In the genomic region with DNA sequence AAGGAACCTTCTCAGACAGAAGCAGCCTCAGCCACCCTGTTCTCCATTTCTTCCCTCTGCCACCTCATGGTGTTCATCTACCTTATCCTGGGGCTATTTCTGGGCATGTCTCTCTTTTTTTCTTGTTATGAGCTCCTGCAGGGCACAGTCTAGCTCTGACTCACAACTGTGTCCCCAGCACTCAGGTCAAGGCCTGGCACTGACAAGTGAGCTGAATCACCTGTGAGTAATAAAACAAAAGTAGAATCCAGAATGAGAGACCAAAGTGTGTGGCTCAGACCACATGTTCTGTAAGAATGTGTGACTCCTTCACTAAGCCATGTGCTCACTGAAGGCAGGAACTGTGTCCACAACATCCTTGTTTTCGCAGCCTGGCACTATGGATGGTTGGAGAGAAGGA, we compare ENCODE assay signal across 18 cellular contexts. TPM values are rescaled to one million over a fixed set of nuclear protein-coding genes. Genes with fewer than 3 reads are reported as not detected.
A peak's percentile ranks its signal among the peaks of the same experiment; 100 is the strongest.
DNase-seq lines count a peak whose midpoint lies in the region; ATAC-seq and TF ChIP-seq lines count a peak whose summit lies in the region.
"Had no signal": no experiment of that assay in that cellular context is flagged by ENCODE, and none has a peak within 500 bp of the region (broad histone marks: within the 10 kb centered on the region; RNA-seq: fewer than 3 reads in every experiment).

No MANE protein-coding gene starts in this region.

- H3K27me3 ChIP-seq in kidney epithelial cell (ENCODE audit: control insufficient read depth, insufficient read depth, low read length), result no peaks in the 10 kb centered on the region
- H3K27me3 ChIP-seq: SJSA1 had no signal

- no peak for ATAC-seq in HG02571 (IDR thresholded peaks at IDR 0.05; ENCODE audit: unreplicated experiment)
- ATAC-seq in GM19397 (IDR thresholded peaks at IDR 0.05; ENCODE audit: unreplicated experiment), result no peak
- ATAC-seq: mucosa of descending colon had no signal

- no peak overlapping the region for H3K27ac ChIP-seq in coronary artery
- H3K27ac ChIP-seq: C4-2B, parathyroid adenoma, SJSA1 had no signal

- no peak overlapping the region for H3K4me3 ChIP-seq in kidney epithelial cell (ENCODE audit: low read depth, low read length)
- H3K4me3 ChIP-seq in coronary artery, result no peak overlapping the region
- H3K4me3 ChIP-seq: mucosa of descending colon, SJSA1 had no signal

- no peaks in the 10 kb centered on the region for H3K36me3 ChIP-seq in kidney epithelial cell (ENCODE audit: control insufficient read depth, insufficient read depth, low read length)
- H3K36me3 ChIP-seq: SJSA1 had no signal

- DNase-seq in AG08395 (ENCODE audit: low spot score), result peak; percentile 63
- peak; percentile 16 for DNase-seq in ELR (ENCODE audit: low read depth)
- DNase-seq in SW 1271 (lab: John Stamatoyannopoulos, UW), result peak; percentile 32 to 79
- DNase-seq in kidney epithelial cell (ENCODE audit: low read depth), result peak; percentile 85
- no peak for DNase-seq in coronary artery (ENCODE audit: low spot score)
- no peak for DNase-seq in hepatic stellate cell (ENCODE audit: low spot score)
- DNase-seq: activated CD8-positive, alpha-beta memory T cell treated with anti-CD3 and anti-CD28 coated beads, Interleukin-2, amount 50 U/mL, for 4 hours; anterior cingulate cortex; EL; foreskin melanocyte; Kasumi-1; mucosa of descending colon; NCI-H2029 treated with DMSO at 0.1 percent for 48 hours had no signal

- TF ChIP-seq CTCF in kidney epithelial cell (IDR thresholded peaks at IDR 0.05; ENCODE audit: insufficient read depth, low read length, poor library complexity, severe bottlenecking), result no peak
- no peak for TF ChIP-seq CTCF in coronary artery (IDR thresholded peaks at IDR 0.05)

RNA-seq across cellular contexts. Expression of gene C1orf94, which starts 23.2 kb away (rescaled TPM):
- not detected in 2 replicates for total RNA-seq in kidney epithelial cell
- total RNA-seq: mucosa of descending colon had no signal

RNA-seq across cellular contexts. Expression of gene CSMD2, which starts 34.9 kb away (rescaled TPM):
- total RNA-seq in kidney epithelial cell, result 0.48 and 0.75 TPM in 2 replicates

Comparison
In these comparisons a context has a peak if more than half of its experiments do, and no peak if none do; other contexts are left out.
1. DNase-seq: peak in AG08395 (single experiment), ELR (single experiment), SW 1271 (2 of 2) and kidney epithelial cell (single experiment); none in coronary artery (single experiment) and hepatic stellate cell (single experiment).